9 cellular contexts compared by ENCODE assay signal in the genomic region with DNA sequence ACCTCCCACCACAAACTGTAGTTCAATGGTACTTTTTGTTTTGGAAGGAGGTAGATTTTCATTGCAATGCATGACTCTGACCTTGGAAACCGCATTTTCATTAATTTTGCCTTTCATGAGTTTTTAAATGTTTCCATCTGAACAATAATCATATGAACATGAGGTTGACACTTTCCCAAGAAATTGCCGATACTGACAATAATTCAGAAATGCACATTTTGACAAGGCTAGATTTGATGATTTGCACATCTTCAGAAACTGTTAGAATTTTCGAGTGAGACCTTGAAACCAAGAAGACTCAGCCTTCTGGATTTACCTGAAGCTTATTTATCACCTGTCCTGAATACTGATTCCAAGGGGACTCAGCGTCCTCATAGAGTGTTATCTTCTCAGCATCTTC.
"Had no signal": no experiment of that assay in that cellular context is flagged by ENCODE, and none has a peak within 500 bp of the region (broad histone marks: within the 10 kb centered on the region; RNA-seq: fewer than 3 reads in every experiment).

No MANE protein-coding gene starts in this region.

- H3K9me3 ChIP-seq: HAP-1 had no signal

- H3K4me3 ChIP-seq: GM23248, GM23338, HAP-1 had no signal

- H2AFZ ChIP-seq: GM23248, GM23338 had no signal

- H3K36me3 ChIP-seq: HAP-1 had no signal

- H3K4me2 ChIP-seq: GM23338 had no signal

- DNase-seq: GM23248, GOT3, H7, H9, HFFc6 had no signal

- H3K4me1 ChIP-seq: HAP-1 had no signal

- H3K9ac ChIP-seq: GM23248 had no signal

- FAIRE-seq: H1 had no signal

- ATAC-seq: GM23338, HCT116 had no signal

- H3K27ac ChIP-seq: GM23248 had no signal
